ENCODE assay signal across 30 cellular contexts in genomic region chr3:17782751-17783150, GRCh38. TPM values are rescaled to one million over a fixed set of nuclear protein-coding genes. Genes with fewer than 3 reads are reported as not detected.
DNase-seq lines count a peak whose midpoint lies in the region; ATAC-seq, FAIRE-seq and TF ChIP-seq lines count a peak whose summit lies in the region.
"Had no signal": no experiment of that assay in that cellular context is flagged by ENCODE, and none has a peak within 500 bp of the region (broad histone marks: within the 10 kb centered on the region; RNA-seq: fewer than 3 reads in every experiment).

No MANE protein-coding gene starts in this region.

- ATAC-seq in GM18519 (IDR thresholded peaks at IDR 0.05; ENCODE audit: low FRiP score, unreplicated experiment): peak; percentile 47
- ATAC-seq in K562: no peak
- no peak for ATAC-seq in GM18498 (IDR thresholded peaks at IDR 0.05; ENCODE audit: unreplicated experiment)

- no peak for TF ChIP-seq CTCF in K562 (IDR thresholded peaks at IDR 0.05 in 2 of 3, conservative IDR thresholded peaks at IDR 0.05 in 1 of 3; ENCODE audit: insufficient read depth in 2 of 3, low read depth in 1 of 3, low read length in 3 of 3)
- no peak for TF ChIP-seq CTCF in BE2C (IDR thresholded peaks at IDR 0.05; ENCODE audit: low read depth, low read length)
- TF ChIP-seq CTCF in vagina (IDR thresholded peaks at IDR 0.05): no peak

- FAIRE-seq in K562 (lab: Jason Lieb, UNC): no peak
- FAIRE-seq: A204.1, HTR-8/SVneo had no signal

- H3K4me3 ChIP-seq in BLaER1 treated with 17β-estradiol and CSF1 and Interleukin-3, amounts not matched to agents 10 nM and 100 nM: peak overlapping the region in 6 of 10 experiments; percentile 2 to 45 (median 24); a peak in 8 of 20 replicates
- no peak overlapping the region for H3K4me3 ChIP-seq in K562
- no peak overlapping the region for H3K4me3 ChIP-seq in BE2C (ENCODE audit: low read depth, low read length)
- no peak overlapping the region for H3K4me3 ChIP-seq in vagina
- H3K4me3 ChIP-seq: MG63 had no signal

- no peaks in the 10 kb centered on the region for H3K79me2 ChIP-seq in K562 (ENCODE audit: control insufficient read depth, insufficient read depth, low read length)

- H3K4me2 ChIP-seq in BLaER1 treated with 17β-estradiol and CSF1 and Interleukin-3, amounts not matched to agents 10 nM and 100 nM: peak overlapping the region in 3 of 11 experiments; percentile 4 to 19 (median 4); a peak in 5 of 22 replicates
- H3K4me2 ChIP-seq in K562 (ENCODE audit: insufficient read depth, low read length): no peak overlapping the region
- H3K4me2 ChIP-seq: SK-N-SH had no signal

- CTCF ChIA-PET in K562 (lab: Yijun Ruan, JAX; ENCODE audit: low intra/inter-chr PET ratio): interaction anchor here (0.6 kb wide), 1 partner anchor 60 kb away, joined by 3 read pairs; no protein-coding TSS in a partner anchor

- peaks cover 0 to 12% (median 0%) of the 10 kb centered on the region in 11 experiments; a peak in 6 of 22 replicates for H3K36me3 ChIP-seq in BLaER1 treated with 17β-estradiol and CSF1 and Interleukin-3, amounts not matched to agents 10 nM and 100 nM
- no peaks in the 10 kb centered on the region for H3K36me3 ChIP-seq in K562 (ENCODE audit: control insufficient read depth, insufficient read depth, low read length)
- no peaks in the 10 kb centered on the region for H3K36me3 ChIP-seq in BE2C
- H3K36me3 ChIP-seq in vagina: no peaks in the 10 kb centered on the region
- H3K36me3 ChIP-seq: MG63 had no signal

- H3K9ac ChIP-seq in BLaER1 treated with 17β-estradiol and CSF1 and Interleukin-3, amounts not matched to agents 10 nM and 100 nM: peak overlapping the region in 3 of 11 experiments; percentile 13 to 46 (median 14); a peak in 2 of 22 replicates
- no peak overlapping the region for H3K9ac ChIP-seq in K562 (ENCODE audit: insufficient read depth in 1 of 2, low read depth in 2 of 2, low read length in 2 of 2)
- H3K9ac ChIP-seq: SK-N-SH had no signal

- H4K20me1 ChIP-seq in BLaER1 treated with 17β-estradiol and CSF1 and Interleukin-3, amounts not matched to agents 10 nM and 100 nM: no peaks in the 10 kb centered on the region
- H4K20me1 ChIP-seq in K562 (replicated peaks; ENCODE audit: control insufficient read depth, insufficient read depth, low read length): no peaks in the 10 kb centered on the region

- BruUV-seq in K562 (replicated peaks; lab: Mats Ljungman, UMichigan): no TSS peak

- POLR2A ChIA-PET in K562 (lab: Yijun Ruan, JAX): no interaction called here

- H3K4me1 ChIP-seq in BLaER1 treated with 17β-estradiol and CSF1 and Interleukin-3, amounts not matched to agents 10 nM and 100 nM: peaks cover 11 to 33% (median 24%) of the 10 kb centered on the region in 10 experiments; a peak in 18 of 20 replicates
- H3K4me1 ChIP-seq in K562 (replicated peaks in 1 of 2; ENCODE audit: control insufficient read depth in 2 of 2, insufficient read depth in 2 of 2, low read length in 2 of 2) (no peaks in the 10 kb centered on the region; a peak in 1 of 5 replicates), BE2C (no peaks in the 10 kb centered on the region), vagina (no peaks in the 10 kb centered on the region)

- TF ChIP-seq POLR2A in K562 (conservative IDR thresholded peaks at IDR 0.05): no peak
- no peak for TF ChIP-seq POLR2A in vagina (IDR thresholded peaks at IDR 0.05)

- intact Hi-C loops in K562 (cut with micrococcal nuclease): no loop called here
- intact Hi-C loops in vagina (cut with DNase I): no loop called here

- no peak for TF ChIP-seq RAD21 in K562 (CRISPR knock-in tag; conservative IDR thresholded peaks at IDR 0.05 in 1 of 2, IDR thresholded peaks at IDR 0.05 in 1 of 2)

- no peaks in the 10 kb centered on the region for H3K27me3 ChIP-seq in BLaER1 treated with 17β-estradiol and CSF1 and Interleukin-3, amounts not matched to agents 10 nM and 100 nM
- no peaks in the 10 kb centered on the region for H3K27me3 ChIP-seq in K562 (ENCODE audit: control insufficient read depth in 2 of 2, insufficient read depth in 2 of 2, low read length in 2 of 2)
- no peaks in the 10 kb centered on the region for H3K27me3 ChIP-seq in BE2C
- no peaks in the 10 kb centered on the region for H3K27me3 ChIP-seq in vagina
- H3K27me3 ChIP-seq: MG63 had no signal

- no peak overlapping the region for H2AFZ ChIP-seq in K562 (ENCODE audit: low read depth, low read length)

- DNase-seq in MV-4-11 (lab: John Stamatoyannopoulos, UW) (peak; percentile 96), K562 (ENCODE audit: extremely low read depth in 1 of 4, low spot score in 3 of 4) (no peak), BE2C (no peak), NCI-H2227 (lab: John Stamatoyannopoulos, UW; ENCODE audit: unreplicated experiment) (no peak), vagina (ENCODE audit: extremely low spot score in 2 of 2) (no peak)
- DNase-seq: activated CD4-positive, alpha-beta T cell treated with anti-CD3 and anti-CD28 coated beads, Interleukin-2, amount 50 U/mL, for 48 hours; activated CD4-positive, CD25-positive, alpha-beta regulatory T cell treated with anti-CD3 and anti-CD28 coated beads, Interleukin-2, amount 50 U/mL, for 72 hours; activated naive CD4-positive, alpha-beta T cell; CD8-positive, alpha-beta memory T cell; central memory CD4-positive, alpha-beta T cell; cortex of kidney; DMS 273 treated with DMSO at 0.1 percent for 48 hours; effector memory CD4-positive, alpha-beta T cell; EL; glutamatergic neuron; H9; KG1; mammary epithelial cell; MG63; NCI-H146; NCI-H446; NCI-H82; SK-N-SH; stimulated activated CD4-positive, alpha-beta T cell treated with anti-CD3 and anti-CD28 coated beads, Interleukin-15, amount 100 ng/mL, for 24 hours; stimulated activated naive CD4-positive, alpha-beta T cell had no signal

- in situ Hi-C loops in K562 (cut with MboI): no loop called here

- peaks cover 48 to 93% (median 64%) of the 10 kb centered on the region in 11 experiments for H3K9me3 ChIP-seq in BLaER1 treated with 17β-estradiol and CSF1 and Interleukin-3, amounts not matched to agents 10 nM and 100 nM (replicated peaks in 1 of 11)
- peaks cover 2% of the 10 kb centered on the region; the same call in 1 of the 2 replicates for H3K9me3 ChIP-seq in K562 (replicated peaks; ENCODE audit: control insufficient read depth, insufficient read depth, low read depth, low read length)
- H3K9me3 ChIP-seq in BE2C: no peaks in the 10 kb centered on the region
- H3K9me3 ChIP-seq in vagina: no peaks in the 10 kb centered on the region
- H3K9me3 ChIP-seq: MG63, SK-N-SH had no signal

- peak overlapping the region in 9 of 11 experiments; percentile 54 to 80 (median 62); a peak in 18 of 22 replicates for H3K27ac ChIP-seq in BLaER1 treated with 17β-estradiol and CSF1 and Interleukin-3, amounts not matched to agents 10 nM and 100 nM
- no peak overlapping the region for H3K27ac ChIP-seq in K562 (ENCODE audit: extremely low read depth, low read depth, low read length)
- no peak overlapping the region for H3K27ac ChIP-seq in vagina

- TF ChIP-seq EP300 in K562 (IDR thresholded peaks at IDR 0.05; ENCODE audit: low read length): no peak

- 13% methylated on average over 2 of the region's 2 CpGs for WGBS in K562 (ENCODE audit: insufficient coverage, low coverage, missing lambda C conversion rate)

- H3K9me1 ChIP-seq in K562 (ENCODE audit: control insufficient read depth, insufficient read depth, low read length): no peaks in the 10 kb centered on the region

TF ChIP-seq in K562, 482 proteins besides CTCF, POLR2A, EP300 and RAD21:
- TF ChIP-seq CBFA2T3 (IDR thresholded peaks at IDR 0.05) (peak; percentile 10; the same call in 1 of the 2 replicates), NELFE (IDR thresholded peaks at IDR 0.05; ENCODE audit: insufficient read depth, insufficient read length) (no peak)

RNA-seq across cellular contexts. Expression of gene TBC1D5, which starts 40.3 kb away (rescaled TPM):
- 37.2 and 85.0 TPM in 2 replicates for total RNA-seq in K562 (2011; cell fraction: chromatin; rRNA removed; ENCODE audit: low replicate concordance)
- 19.2 and 21.7 TPM in 2 replicates for total RNA-seq in K562 (2011; cell fraction: nucleolus; rRNA removed)
- total RNA-seq in K562 (2011; cell fraction: nucleoplasm; rRNA removed): 36.4 and 46.8 TPM in 2 replicates
- 26.5 and 27.0 TPM in 2 replicates for total RNA-seq in K562 (2014; rRNA removed)
- total RNA-seq in K562 (2014; rRNA removed; fragmentation: Illumina TruSeq; extraction: Trizol): 36.0 and 36.4 TPM in 2 replicates
- total RNA-seq in K562 (2015; rRNA removed; fragmentation: Illumina TruSeq; extraction: Trizol): 36.6 and 38.1 TPM in 2 replicates
- 25.6 and 28.9 TPM in 2 replicates for total RNA-seq in K562 (2021)
- 28.0 and 31.8 TPM in 2 replicates for polyA plus RNA-seq in K562 (2011; rRNA removed)
- polyA plus RNA-seq in K562 (2011; cell fraction: cytosol; rRNA removed): 16.9 and 21.2 TPM in 2 replicates
- polyA plus RNA-seq in K562 (2011; cell fraction: nucleus; rRNA removed): 15.1 and 18.6 TPM in 2 replicates
- 15.9 and 23.7 TPM in 2 replicates for polyA plus RNA-seq in K562 (2012)
- polyA plus RNA-seq in K562 (2014; fragmentation: Illumina TruSeq; extraction: Trizol): 21.8 and 24.2 TPM in 2 replicates
- 1 to 10 TPM; 2.9 to 5.1 TPM for polyA plus RNA-seq in K562 (2014; fragmentation: Nextera tagmentation; extraction: Ambion mirVana)
- polyA plus RNA-seq in K562 (2014; rRNA removed): 13.5 and 19.8 TPM in 2 replicates
- 68.1 and 87.9 TPM in 2 replicates for polyA minus RNA-seq in K562 (2011; rRNA and poly(A)+ RNA removed)
- polyA minus RNA-seq in K562 (2011; cell fraction: cytosol; rRNA and poly(A)+ RNA removed): 33.6 and 38.9 TPM in 2 replicates
- 35.9 and 61.5 TPM in 2 replicates for polyA minus RNA-seq in K562 (2011; cell fraction: nucleus; rRNA and poly(A)+ RNA removed)
- polyA plus RNA-seq in BE2C (2012; ENCODE audit: insufficient read depth, insufficient read length, low read depth): 7.5 TPM
- total RNA-seq in vagina: 48.1 TPM

Comparison
In these comparisons a context has a peak if more than half of its experiments do, and no peak if none do; other contexts are left out.
1. H3K27ac ChIP-seq: peak in BLaER1 treated with 17β-estradiol and CSF1 and Interleukin-3, amounts not matched to agents 10 nM and 100 nM (9 of 11); none in K562 (single experiment) and vagina (single experiment).
2. H3K4me3 ChIP-seq: peak in BLaER1 treated with 17β-estradiol and CSF1 and Interleukin-3, amounts not matched to agents 10 nM and 100 nM (6 of 10); none in K562 (single experiment), BE2C (single experiment) and vagina (0 of 2).